21 cellular contexts compared by ENCODE assay signal in genomic region chr12:115553622-115554021, GRCh38.
DNase-seq lines count a peak whose midpoint lies in the region; ATAC-seq and TF ChIP-seq lines count a peak whose summit lies in the region.
"Had no signal": no experiment of that assay in that cellular context is flagged by ENCODE, and none has a peak within 500 bp of the region (broad histone marks: within the 10 kb centered on the region; RNA-seq: fewer than 3 reads in every experiment).

No MANE protein-coding gene starts in this region.

- no peak for TF ChIP-seq POLR2A in transverse colon (IDR thresholded peaks at IDR 0.05)

- intact Hi-C loops in transverse colon (cut with DNase I; ENCODE audit: low total_unique reads), result no loop called here

- ATAC-seq in HG02759 (IDR thresholded peaks at IDR 0.05; ENCODE audit: unreplicated experiment), result no peak
- ATAC-seq: GM23338 had no signal

- no peak overlapping the region for H3K4me3 ChIP-seq in transverse colon
- H3K4me3 ChIP-seq: BLaER1 treated with 17β-estradiol and CSF1 and Interleukin-3, amounts not matched to agents 10 nM and 100 nM; GM23338; HAP-1 had no signal

- in situ Hi-C loops in transverse colon (cut with MboI; ENCODE audit: low pct_ligation_motif_present in 1 of 4, low pct_unique_long_range_greater_than_20kb in 1 of 4, low sequenced_read_pairs in 3 of 4), result no loop called here

- WGBS in transverse colon (ENCODE audit: low coverage in 1 of 2), 2 donors, result 51 to 62% methylated on average over 3 to 4 of the region's 4 CpGs

- no peaks in the 10 kb centered on the region for H3K36me3 ChIP-seq in transverse colon
- H3K36me3 ChIP-seq: BE2C; BLaER1 treated with 17β-estradiol and CSF1 and Interleukin-3, amounts not matched to agents 10 nM and 100 nM; HAP-1 had no signal

- no peak for TF ChIP-seq CTCF in transverse colon (IDR thresholded peaks at IDR 0.05)

- H3K27ac ChIP-seq in transverse colon, result no peak overlapping the region
- H3K27ac ChIP-seq: 22Rv1; BLaER1 treated with 17β-estradiol and CSF1 and Interleukin-3, amounts not matched to agents 10 nM and 100 nM had no signal

- DNase-seq in NCI-H748 (lab: John Stamatoyannopoulos, UW; ENCODE audit: unreplicated experiment) (peak; percentile 9), NCI-H748 treated with DMSO at 0.1 percent for 48 hours (lab: John Stamatoyannopoulos, UW) (no peak), foreskin melanocyte (peak; percentile 6), pons (ENCODE audit: low spot score) (peak; percentile 21), transverse colon (no peak), NCI-H2171 (lab: John Stamatoyannopoulos, UW) (no peak)
- DNase-seq: AML-193; BE2C; Calu3; CD4-positive, alpha-beta T cell; CD8-positive, alpha-beta memory T cell; COR-L47; DMS53; DMS79 treated with DMSO at 0.1 percent for 48 hours; GF-D8; HFFc6 had no signal

- H3K27me3 ChIP-seq in transverse colon, result no peaks in the 10 kb centered on the region
- H3K27me3 ChIP-seq: BE2C; BLaER1 treated with 17β-estradiol and CSF1 and Interleukin-3, amounts not matched to agents 10 nM and 100 nM had no signal

- peaks cover 3 to 5% of the 10 kb centered on the region in 2 donors for H3K9me3 ChIP-seq in transverse colon
- H3K9me3 ChIP-seq: BE2C; BLaER1 treated with 17β-estradiol and CSF1 and Interleukin-3, amounts not matched to agents 10 nM and 100 nM; HAP-1 had no signal

- H3K4me1 ChIP-seq in transverse colon, result no peaks in the 10 kb centered on the region
- H3K4me1 ChIP-seq: HAP-1 had no signal

- no peak for TF ChIP-seq EP300 in transverse colon (IDR thresholded peaks at IDR 0.05; ENCODE audit: low read depth)

Comparison
In these comparisons a context has a peak if more than half of its experiments do, and no peak if none do; other contexts are left out.
1. DNase-seq: peak in NCI-H748 (single experiment), foreskin melanocyte (single experiment) and pons (single experiment); none in NCI-H748 treated with DMSO at 0.1 percent for 48 hours (single experiment), transverse colon (single experiment) and NCI-H2171 (single experiment).